In the genomic region with DNA sequence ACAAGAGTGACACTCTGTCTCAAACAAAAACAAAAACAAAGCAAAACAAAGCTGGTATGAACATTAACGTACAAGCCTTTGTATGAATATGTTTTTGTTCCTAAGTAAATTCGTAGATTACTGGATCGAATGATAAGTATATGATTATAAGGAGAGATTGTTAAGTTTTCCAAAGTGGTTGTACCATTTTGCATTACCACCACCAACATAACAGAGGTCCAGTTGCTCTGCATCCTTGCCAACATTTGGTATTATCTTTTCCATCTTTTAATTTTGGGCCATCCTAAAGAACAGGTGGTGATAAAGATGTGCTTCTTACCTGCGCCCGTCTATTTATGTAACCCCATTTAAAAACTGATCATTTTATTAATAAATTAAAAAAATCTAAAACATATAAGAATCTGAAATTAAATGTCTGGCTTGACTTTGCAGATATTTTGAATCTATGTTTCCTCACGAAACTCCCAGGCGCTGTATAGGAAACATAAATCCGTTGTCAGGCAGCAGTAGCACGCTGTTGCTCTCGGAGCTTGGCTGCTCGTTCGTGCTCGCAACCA, we compare ENCODE assay signal across 1 cellular context.
A peak's percentile ranks its signal among the peaks of the same experiment; 100 is the strongest.
TF ChIP-seq lines count a peak whose summit lies in the region.

No MANE protein-coding gene starts in this region.

TF ChIP-seq in K562, 482 proteins besides CTCF, POLR2A, EP300 and RAD21 (continued from another document and continues in another):
- TF ChIP-seq MLLT1 (IDR thresholded peaks at IDR 0.05) (peak in 1 of 2 experiments; percentile 58; a peak in 2 of 4 replicates), TAF7 (tag; IDR thresholded peaks at IDR 0.05) (0 out of 2 replicates have a peak, but pooled peaks have one; percentile 44), ZNF589 (CRISPR knock-in tag; IDR thresholded peaks at IDR 0.05; ENCODE audit: low read depth) (0 out of 2 replicates have a peak, but pooled peaks have one; percentile 35), ZSCAN29 (IDR thresholded peaks at IDR 0.05) (peak; percentile 95; the same call in 1 of the 2 replicates), ZNF140 (CRISPR knock-in tag; IDR thresholded peaks at IDR 0.05) (no peak), ZNF318 (IDR thresholded peaks at IDR 0.05; ENCODE audit: borderline replicate concordance in 1 of 2, low read depth in 1 of 2) (no peak), ZFP36 (IDR thresholded peaks at IDR 0.05; ENCODE audit: low read depth, low read length, partially characterized antibody) (peak; percentile 71), PHF8 (IDR thresholded peaks at IDR 0.05; ENCODE audit: borderline replicate concordance, low read length) (peak; percentile 26; the same call in 1 of the 2 replicates), CBX3 (IDR thresholded peaks at IDR 0.05; ENCODE audit: borderline replicate concordance in 1 of 2, low read length in 2 of 2) (0 out of 3 replicates have a peak, but pooled peaks of 1 of the 2 experiments have one; percentile 32), TRIM24 (IDR thresholded peaks at IDR 0.05) (no peak), TAF9B (IDR thresholded peaks at IDR 0.05; ENCODE audit: partially characterized antibody) (peak; percentile 70), POLR2B (IDR thresholded peaks at IDR 0.05; ENCODE audit: low read depth, partially characterized antibody) (peak; percentile 80), BRD9 (IDR thresholded peaks at IDR 0.05; ENCODE audit: low read depth, partially characterized antibody) (peak; percentile 59), CXXC5 (CRISPR knock-in tag; IDR thresholded peaks at IDR 0.05) (no peak; the same call in 1 of the 2 replicates), IRF9 (tag; IDR thresholded peaks at IDR 0.05) (no peak), BCOR (IDR thresholded peaks at IDR 0.05) (no peak), HDAC3 (IDR thresholded peaks at IDR 0.05; ENCODE audit: borderline replicate concordance, partially characterized antibody) (peak; percentile 42), RBM25 (IDR thresholded peaks at IDR 0.05; ENCODE audit: low read depth, low read length, severe bottlenecking) (peak; percentile 86), PRPF4 (IDR thresholded peaks at IDR 0.05; ENCODE audit: insufficient read depth, low read depth, low read length, poor library complexity, severe bottlenecking) (no peak), ETV6 (IDR thresholded peaks at IDR 0.05; ENCODE audit: borderline replicate concordance in 1 of 2, low read depth in 2 of 2, low read length in 1 of 2) (no peak), ETV6 (CRISPR knock-in tag; IDR thresholded peaks at IDR 0.05; ENCODE audit: borderline replicate concordance) (no peak), NFRKB (IDR thresholded peaks at IDR 0.05; ENCODE audit: low read depth) (peak; percentile 69), PTTG1 (tag; IDR thresholded peaks at IDR 0.05; ENCODE audit: low read depth) (no peak), KLF1 (tag; IDR thresholded peaks at IDR 0.05) (no peak), KDM5B (IDR thresholded peaks at IDR 0.05; ENCODE audit: insufficient replicate concordance, low read depth, low read length) (peak; percentile 79), TBP (optimal IDR thresholded peaks at IDR 0.05; ENCODE audit: low read depth, low read length) (peak; percentile 85), SUPT5H (IDR thresholded peaks at IDR 0.05) (peak; percentile 83), ZNF830 (CRISPR knock-in tag; IDR thresholded peaks at IDR 0.05) (no peak), POLR2AphosphoS5 (IDR thresholded peaks at IDR 0.05; ENCODE audit: control insufficient read depth, insufficient read depth, low read depth, low read length) (peak; percentile 90), FOSL1 (tag; conservative IDR thresholded peaks at IDR 0.05) (no peak), POLR2H (tag; IDR thresholded peaks at IDR 0.05; ENCODE audit: low read depth) (peak; percentile 93), NCOR1 (IDR thresholded peaks at IDR 0.05) (peak; percentile 20; the same call in 1 of the 2 replicates), TAF1 (IDR thresholded peaks at IDR 0.05; ENCODE audit: control insufficient read depth, extremely low read depth, insufficient read depth, low read length, severe bottlenecking) (peak; percentile 89), PML (IDR thresholded peaks at IDR 0.05; ENCODE audit: low read length) (peak; percentile 60; the same call in 1 of the 2 replicates)
- TF ChIP-seq, protein P1, sequence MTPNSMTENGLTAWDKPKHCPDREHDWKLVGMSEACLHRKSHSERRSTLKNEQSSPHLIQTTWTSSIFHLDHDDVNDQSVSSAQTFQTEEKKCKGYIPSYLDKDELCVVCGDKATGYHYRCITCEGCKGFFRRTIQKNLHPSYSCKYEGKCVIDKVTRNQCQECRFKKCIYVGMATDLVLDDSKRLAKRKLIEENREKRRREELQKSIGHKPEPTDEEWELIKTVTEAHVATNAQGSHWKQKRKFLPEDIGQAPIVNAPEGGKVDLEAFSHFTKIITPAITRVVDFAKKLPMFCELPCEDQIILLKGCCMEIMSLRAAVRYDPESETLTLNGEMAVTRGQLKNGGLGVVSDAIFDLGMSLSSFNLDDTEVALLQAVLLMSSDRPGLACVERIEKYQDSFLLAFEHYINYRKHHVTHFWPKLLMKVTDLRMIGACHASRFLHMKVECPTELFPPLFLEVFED (CRISPR knock-in tag; conservative IDR thresholded peaks at IDR 0.05) = no peak
- TF ChIP-seq, protein P2, sequence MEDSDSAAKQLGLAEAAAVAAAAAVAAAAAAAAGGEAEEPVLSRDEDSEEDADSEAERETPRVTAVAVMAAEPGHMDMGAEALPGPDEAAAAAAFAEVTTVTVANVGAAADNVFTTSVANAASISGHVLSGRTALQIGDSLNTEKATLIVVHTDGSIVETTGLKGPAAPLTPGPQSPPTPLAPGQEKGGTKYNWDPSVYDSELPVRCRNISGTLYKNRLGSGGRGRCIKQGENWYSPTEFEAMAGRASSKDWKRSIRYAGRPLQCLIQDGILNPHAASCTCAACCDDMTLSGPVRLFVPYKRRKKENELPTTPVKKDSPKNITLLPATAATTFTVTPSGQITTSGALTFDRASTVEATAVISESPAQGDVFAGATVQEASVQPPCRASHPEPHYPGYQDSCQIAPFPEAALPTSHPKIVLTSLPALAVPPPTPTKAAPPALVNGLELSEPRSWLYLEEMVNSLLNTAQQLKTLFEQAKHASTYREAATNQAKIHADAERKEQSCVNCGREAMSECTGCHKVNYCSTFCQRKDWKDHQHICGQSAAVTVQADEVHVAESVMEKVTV (CRISPR knock-in tag; IDR thresholded peaks at IDR 0.05) = 0 out of 2 replicates have a peak, but pooled peaks have one; percentile 25
- TF ChIP-seq, protein P3, sequence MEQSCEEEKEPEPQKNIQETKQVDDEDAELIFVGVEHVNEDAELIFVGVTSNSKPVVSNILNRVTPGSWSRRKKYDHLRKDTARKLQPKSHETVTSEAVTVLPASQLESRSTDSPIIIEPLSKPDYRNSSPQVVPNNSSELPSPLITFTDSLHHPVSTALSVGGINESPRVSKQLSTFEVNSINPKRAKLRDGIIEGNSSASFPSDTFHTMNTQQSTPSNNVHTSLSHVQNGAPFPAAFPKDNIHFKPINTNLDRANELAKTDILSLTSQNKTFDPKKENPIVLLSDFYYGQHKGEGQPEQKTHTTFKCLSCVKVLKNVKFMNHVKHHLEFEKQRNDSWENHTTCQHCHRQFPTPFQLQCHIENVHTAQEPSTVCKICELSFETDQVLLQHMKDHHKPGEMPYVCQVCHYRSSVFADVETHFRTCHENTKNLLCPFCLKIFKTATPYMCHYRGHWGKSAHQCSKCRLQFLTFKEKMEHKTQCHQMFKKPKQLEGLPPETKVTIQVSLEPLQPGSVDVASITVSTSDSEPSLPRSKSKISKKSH (CRISPR knock-in tag; IDR thresholded peaks at IDR 0.05) = no peak
- TF ChIP-seq, protein P4, sequence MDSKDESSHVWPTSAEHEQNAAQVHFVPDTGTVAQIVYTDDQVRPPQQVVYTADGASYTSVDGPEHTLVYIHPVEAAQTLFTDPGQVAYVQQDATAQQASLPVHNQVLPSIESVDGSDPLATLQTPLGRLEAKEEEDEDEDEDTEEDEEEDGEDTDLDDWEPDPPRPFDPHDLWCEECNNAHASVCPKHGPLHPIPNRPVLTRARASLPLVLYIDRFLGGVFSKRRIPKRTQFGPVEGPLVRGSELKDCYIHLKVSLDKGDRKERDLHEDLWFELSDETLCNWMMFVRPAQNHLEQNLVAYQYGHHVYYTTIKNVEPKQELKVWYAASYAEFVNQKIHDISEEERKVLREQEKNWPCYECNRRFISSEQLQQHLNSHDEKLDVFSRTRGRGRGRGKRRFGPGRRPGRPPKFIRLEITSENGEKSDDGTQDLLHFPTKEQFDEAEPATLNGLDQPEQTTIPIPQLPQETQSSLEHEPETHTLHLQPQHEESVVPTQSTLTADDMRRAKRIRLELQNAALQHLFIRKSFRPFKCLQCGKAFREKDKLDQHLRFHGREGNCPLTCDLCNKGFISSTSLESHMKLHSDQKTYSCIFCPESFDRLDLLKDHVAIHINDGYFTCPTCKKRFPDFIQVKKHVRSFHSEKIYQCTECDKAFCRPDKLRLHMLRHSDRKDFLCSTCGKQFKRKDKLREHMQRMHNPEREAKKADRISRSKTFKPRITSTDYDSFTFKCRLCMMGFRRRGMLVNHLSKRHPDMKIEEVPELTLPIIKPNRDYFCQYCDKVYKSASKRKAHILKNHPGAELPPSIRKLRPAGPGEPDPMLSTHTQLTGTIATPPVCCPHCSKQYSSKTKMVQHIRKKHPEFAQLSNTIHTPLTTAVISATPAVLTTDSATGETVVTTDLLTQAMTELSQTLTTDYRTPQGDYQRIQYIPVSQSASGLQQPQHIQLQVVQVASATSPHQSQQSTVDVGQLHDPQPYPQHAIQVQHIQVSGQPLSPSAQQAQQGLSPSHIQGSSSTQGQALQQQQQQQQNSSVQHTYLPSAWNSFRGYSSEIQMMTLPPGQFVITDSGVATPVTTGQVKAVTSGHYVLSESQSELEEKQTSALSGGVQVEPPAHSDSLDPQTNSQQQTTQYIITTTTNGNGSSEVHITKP (IDR thresholded peaks at IDR 0.05; ENCODE audit: partially characterized antibody) = peak; percentile 66
